Comparison of ENCODE assay signal across 1 cellular context in the genomic region with DNA sequence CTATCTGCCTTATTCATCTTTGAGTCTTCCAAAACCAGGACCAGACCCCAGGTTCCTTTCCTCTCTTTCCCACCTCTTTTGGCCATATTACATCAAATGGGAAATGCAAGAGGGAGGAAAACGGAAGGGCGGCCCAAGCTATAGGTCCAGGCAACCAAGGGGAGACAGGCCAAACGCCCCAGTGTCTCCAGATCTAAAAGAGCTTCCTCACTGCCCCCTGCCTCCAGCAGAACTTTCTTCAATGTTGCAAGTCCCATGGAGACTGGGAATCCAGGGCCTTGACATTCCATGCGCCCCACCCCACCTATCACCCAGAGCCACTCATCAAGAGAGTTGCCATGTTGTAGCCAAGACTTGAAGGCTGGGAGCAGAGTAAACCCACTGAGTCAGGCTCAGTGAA.
A peak's percentile ranks its signal among the peaks of the same experiment; 100 is the strongest.
TF ChIP-seq lines count a peak whose summit lies in the region.

No MANE protein-coding gene starts in this region.

TF ChIP-seq in HepG2, 621 proteins besides CTCF, POLR2A, EP300 and RAD21:
- TF ChIP-seq SP2 (CRISPR knock-in tag; IDR thresholded peaks at IDR 0.05), result 0 out of 2 replicates have a peak, but pooled peaks have one; percentile 17
- TF ChIP-seq, protein P1, sequence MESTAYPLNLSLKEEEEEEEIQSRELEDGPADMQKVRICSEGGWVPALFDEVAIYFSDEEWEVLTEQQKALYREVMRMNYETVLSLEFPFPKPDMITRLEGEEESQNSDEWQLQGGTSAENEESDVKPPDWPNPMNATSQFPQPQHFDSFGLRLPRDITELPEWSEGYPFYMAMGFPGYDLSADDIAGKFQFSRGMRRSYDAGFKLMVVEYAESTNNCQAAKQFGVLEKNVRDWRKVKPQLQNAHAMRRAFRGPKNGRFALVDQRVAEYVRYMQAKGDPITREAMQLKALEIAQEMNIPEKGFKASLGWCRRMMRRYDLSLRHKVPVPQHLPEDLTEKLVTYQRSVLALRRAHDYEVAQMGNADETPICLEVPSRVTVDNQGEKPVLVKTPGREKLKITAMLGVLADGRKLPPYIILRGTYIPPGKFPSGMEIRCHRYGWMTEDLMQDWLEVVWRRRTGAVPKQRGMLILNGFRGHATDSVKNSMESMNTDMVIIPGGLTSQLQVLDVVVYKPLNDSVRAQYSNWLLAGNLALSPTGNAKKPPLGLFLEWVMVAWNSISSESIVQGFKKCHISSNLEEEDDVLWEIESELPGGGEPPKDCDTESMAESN (CRISPR knock-in tag; conservative IDR thresholded peaks at IDR 0.05), result no peak
